ENCODE assay signal across 1 cellular context in the genomic region with DNA sequence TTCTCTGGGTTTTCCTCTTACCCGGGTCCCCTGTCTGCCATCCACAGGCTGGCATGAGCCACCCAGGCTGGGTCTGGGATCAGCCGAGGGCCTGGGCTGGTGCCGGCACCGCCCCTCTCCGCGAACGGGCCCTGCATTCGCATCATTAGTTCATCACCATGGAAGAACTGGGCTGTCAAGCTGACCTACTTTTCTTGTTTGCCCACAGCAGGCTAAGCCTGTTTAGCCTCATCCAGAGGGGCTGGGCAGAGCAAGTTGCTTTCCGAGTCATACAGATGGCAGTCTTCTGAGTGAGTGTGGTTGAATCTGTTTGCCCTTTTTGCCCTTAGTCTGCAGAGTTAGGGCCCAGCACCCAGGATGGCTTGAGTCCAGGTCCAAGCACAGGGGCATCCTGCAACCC.
TF ChIP-seq lines count a peak whose summit lies in the region.

No MANE protein-coding gene starts in this region.

TF ChIP-seq in IMR-90, 13 proteins besides CTCF, POLR2A, EP300 and RAD21 (continued from another document):
- no peak for TF ChIP-seq RFX5 (IDR thresholded peaks at IDR 0.05; ENCODE audit: low read depth, low read length)
- TF ChIP-seq MXI1 (IDR thresholded peaks at IDR 0.05; ENCODE audit: borderline replicate concordance, low read depth, low read length): no peak
- no peak for TF ChIP-seq SMC3 (IDR thresholded peaks at IDR 0.05; ENCODE audit: low read depth, low read length)
- TF ChIP-seq FOS (IDR thresholded peaks at IDR 0.05; ENCODE audit: low read depth, low read length): no peak
- TF ChIP-seq NFE2L2 (IDR thresholded peaks at IDR 0.05; ENCODE audit: low read depth, low read length): no peak
